Comparison of ENCODE assay signal across 19 cellular contexts in genomic region chr6:169943521-169944337, GRCh38.
A peak's percentile ranks its signal among the peaks of the same experiment; 100 is the strongest.
DNase-seq lines count a peak whose midpoint lies in the region; ATAC-seq and TF ChIP-seq lines count a peak whose summit lies in the region.
"Had no signal": no experiment of that assay in that cellular context is flagged by ENCODE, and none has a peak within 500 bp of the region (broad histone marks: within the 10 kb centered on the region; RNA-seq: fewer than 3 reads in every experiment).

No MANE protein-coding gene starts in this region.

- H3K9me3 ChIP-seq in right atrium auricular region (peaks cover 0 to 14% of the 10 kb centered on the region in 2 donors), left ventricle myocardium inferior (replicated peaks) (peaks cover 21% of the 10 kb centered on the region), vagina (no peaks in the 10 kb centered on the region)
- H3K9me3 ChIP-seq: A549 had no signal

- peak; percentile 42 for ATAC-seq in activated CD4-positive, alpha-beta T cell treated with anti-CD3 and anti-CD28 coated beads for 36 hours
- ATAC-seq in activated T-helper 17 cell treated with anti-CD3 and anti-CD28 coated beads, Interleukin-2, amount 50 U/mL, for 72 hours (replicated peaks): peak; percentile 38
- ATAC-seq in HG02588 (IDR thresholded peaks at IDR 0.05; ENCODE audit: unreplicated experiment): no peak
- ATAC-seq: A549, HCT116 had no signal

- H3K27ac ChIP-seq in right atrium auricular region: no peak overlapping the region
- H3K27ac ChIP-seq in left ventricle myocardium inferior (replicated peaks): no peak overlapping the region
- H3K27ac ChIP-seq in vagina: no peak overlapping the region
- H3K27ac ChIP-seq: 22Rv1, A549 had no signal

- no peak for TF ChIP-seq CTCF in right atrium auricular region (IDR thresholded peaks at IDR 0.05)
- no peak for TF ChIP-seq CTCF in left ventricle myocardium inferior (IDR thresholded peaks at IDR 0.05; ENCODE audit: borderline replicate concordance)
- no peak for TF ChIP-seq CTCF in vagina (IDR thresholded peaks at IDR 0.05)

- no peaks in the 10 kb centered on the region for H3K27me3 ChIP-seq in right atrium auricular region
- H3K27me3 ChIP-seq in left ventricle myocardium inferior (ENCODE audit: low read depth): peaks cover 31% of the 10 kb centered on the region
- H3K27me3 ChIP-seq in vagina: no peaks in the 10 kb centered on the region

- H3K36me3 Mint-ChIP-seq in activated CD4-positive, alpha-beta T cell treated with anti-CD3 and anti-CD28 coated beads for 36 hours (ENCODE audit: low read depth): no peaks in the 10 kb centered on the region
- H3K36me3 Mint-ChIP-seq in activated CD4-positive, alpha-beta T cell treated with anti-CD3 and anti-CD28 coated beads, Interleukin-2, amount 10 ng/mL, durations not matched to agents 24 days and 14 days (ENCODE audit: low read depth): no peaks in the 10 kb centered on the region
- no peaks in the 10 kb centered on the region for H3K36me3 Mint-ChIP-seq in activated T-helper 17 cell treated with anti-CD3 and anti-CD28 coated beads, Interleukin-2, amount 50 U/mL, for 72 hours (ENCODE audit: low read depth)
- H3K36me3 Mint-ChIP-seq: CD14-positive monocyte; CD4-positive, alpha-beta memory T cell had no signal

- H3K9me3 Mint-ChIP-seq in activated CD4-positive, alpha-beta T cell treated with anti-CD3 and anti-CD28 coated beads for 36 hours (ENCODE audit: low read depth): peaks cover 5% of the 10 kb centered on the region
- H3K9me3 Mint-ChIP-seq in activated CD4-positive, alpha-beta T cell treated with anti-CD3 and anti-CD28 coated beads, Interleukin-2, amount 10 ng/mL, durations not matched to agents 24 days and 14 days: no peaks in the 10 kb centered on the region
- peaks cover 8% of the 10 kb centered on the region for H3K9me3 Mint-ChIP-seq in activated T-helper 17 cell treated with anti-CD3 and anti-CD28 coated beads, Interleukin-2, amount 50 U/mL, for 72 hours

- H3K4me3 ChIP-seq in right atrium auricular region (no peak overlapping the region), left ventricle myocardium inferior (no peak overlapping the region), vagina (no peak overlapping the region)
- H3K4me3 ChIP-seq: A549 had no signal

- H3K36me3 ChIP-seq in right atrium auricular region (no peaks in the 10 kb centered on the region), left ventricle myocardium inferior (no peaks in the 10 kb centered on the region), vagina (no peaks in the 10 kb centered on the region)

- H3K4me3 Mint-ChIP-seq in activated CD4-positive, alpha-beta T cell treated with anti-CD3 and anti-CD28 coated beads for 36 hours: no peak overlapping the region
- H3K4me3 Mint-ChIP-seq in activated CD4-positive, alpha-beta T cell treated with anti-CD3 and anti-CD28 coated beads, Interleukin-2, amount 10 ng/mL, durations not matched to agents 24 days and 14 days: no peak overlapping the region
- no peak overlapping the region for H3K4me3 Mint-ChIP-seq in activated T-helper 17 cell treated with anti-CD3 and anti-CD28 coated beads, Interleukin-2, amount 50 U/mL, for 72 hours
- H3K4me3 Mint-ChIP-seq: CD14-positive monocyte; CD4-positive, alpha-beta memory T cell had no signal

- H3K4me1 ChIP-seq in right atrium auricular region: no peaks in the 10 kb centered on the region
- H3K4me1 ChIP-seq in left ventricle myocardium inferior: no peaks in the 10 kb centered on the region
- no peaks in the 10 kb centered on the region for H3K4me1 ChIP-seq in vagina
- H3K4me1 ChIP-seq: A549 had no signal

- H3K27me3 Mint-ChIP-seq in activated CD4-positive, alpha-beta T cell treated with anti-CD3 and anti-CD28 coated beads for 36 hours: peaks cover 13% of the 10 kb centered on the region
- H3K27me3 Mint-ChIP-seq in activated CD4-positive, alpha-beta T cell treated with anti-CD3 and anti-CD28 coated beads, Interleukin-2, amount 10 ng/mL, durations not matched to agents 24 days and 14 days: peaks cover 12% of the 10 kb centered on the region
- H3K27me3 Mint-ChIP-seq in activated T-helper 17 cell treated with anti-CD3 and anti-CD28 coated beads, Interleukin-2, amount 50 U/mL, for 72 hours: peaks cover 18% of the 10 kb centered on the region

- peak overlapping the region; percentile 15 for H3K27ac Mint-ChIP-seq in activated CD4-positive, alpha-beta T cell treated with anti-CD3 and anti-CD28 coated beads for 36 hours
- no peak overlapping the region for H3K27ac Mint-ChIP-seq in activated CD4-positive, alpha-beta T cell treated with anti-CD3 and anti-CD28 coated beads, Interleukin-2, amount 10 ng/mL, durations not matched to agents 24 days and 14 days
- no peak overlapping the region for H3K27ac Mint-ChIP-seq in activated T-helper 17 cell treated with anti-CD3 and anti-CD28 coated beads, Interleukin-2, amount 50 U/mL, for 72 hours
- H3K27ac Mint-ChIP-seq: CD14-positive monocyte; CD4-positive, alpha-beta memory T cell had no signal

- DNase-seq in activated CD4-positive, alpha-beta T cell treated with anti-CD3 and anti-CD28 coated beads for 36 hours: no peak
- DNase-seq in activated CD4-positive, alpha-beta T cell treated with anti-CD3 and anti-CD28 coated beads, Interleukin-2, amount 10 ng/mL, durations not matched to agents 24 days and 14 days: no peak
- DNase-seq in right atrium auricular region (ENCODE audit: low spot score): peak; percentile 38
- DNase-seq in left ventricle myocardium inferior: no peak
- peak; percentile 54 to 81 for DNase-seq in vagina (ENCODE audit: extremely low spot score in 2 of 2)
- no peak for DNase-seq in NCI-H1417 treated with DMSO at 0.1 percent for 48 hours (lab: John Stamatoyannopoulos, UW)
- DNase-seq: AML-193; CD4-positive, alpha-beta memory T cell; DMS153; DMS79; GDM1; GOT3; H7 had no signal

- POLR2A ChIA-PET in activated CD4-positive, alpha-beta T cell treated with anti-CD3 and anti-CD28 coated beads for 36 hours (lab: Charles Lee): no interaction called here

- TF ChIP-seq POLR2A in vagina (IDR thresholded peaks at IDR 0.05): no peak

- intact Hi-C loops in activated CD4-positive, alpha-beta T cell treated with anti-CD3 and anti-CD28 coated beads for 36 hours (cut with DNase I, micrococcal nuclease): no loop called here
- intact Hi-C loops in activated CD4-positive, alpha-beta T cell treated with anti-CD3 and anti-CD28 coated beads, Interleukin-2, amount 10 ng/mL, durations not matched to agents 24 days and 14 days (cut with micrococcal nuclease): no loop called here
- intact Hi-C loops in left ventricle myocardium inferior (cut with micrococcal nuclease): no loop called here
- intact Hi-C loops in vagina (cut with DNase I): no loop called here

- CTCF ChIA-PET in activated CD4-positive, alpha-beta T cell treated with anti-CD3 and anti-CD28 coated beads for 36 hours (lab: Charles Lee): interaction anchor here (0.6 to 1.2 kb wide), 2 partner anchors 32 to 110 kb away, joined by 3 read pairs; no protein-coding TSS in a partner anchor

- no peaks in the 10 kb centered on the region for H3K4me1 Mint-ChIP-seq in activated CD4-positive, alpha-beta T cell treated with anti-CD3 and anti-CD28 coated beads for 36 hours
- no peaks in the 10 kb centered on the region for H3K4me1 Mint-ChIP-seq in activated CD4-positive, alpha-beta T cell treated with anti-CD3 and anti-CD28 coated beads, Interleukin-2, amount 10 ng/mL, durations not matched to agents 24 days and 14 days
- no peaks in the 10 kb centered on the region for H3K4me1 Mint-ChIP-seq in activated T-helper 17 cell treated with anti-CD3 and anti-CD28 coated beads, Interleukin-2, amount 50 U/mL, for 72 hours
- H3K4me1 Mint-ChIP-seq: CD4-positive, alpha-beta memory T cell had no signal

Comparison
In these comparisons a context has a peak if more than half of its experiments do, and no peak if none do; other contexts are left out.
1. DNase-seq: peak in right atrium auricular region (single experiment) and vagina (2 of 2); none in activated CD4-positive, alpha-beta T cell treated with anti-CD3 and anti-CD28 coated beads for 36 hours (single experiment), activated CD4-positive, alpha-beta T cell treated with anti-CD3 and anti-CD28 coated beads, Interleukin-2, amount 10 ng/mL, durations not matched to agents 24 days and 14 days (single experiment), left ventricle myocardium inferior (single experiment) and NCI-H1417 treated with DMSO at 0.1 percent for 48 hours (single experiment).